Comparison of ENCODE assay signal across 9 cellular contexts in the genomic region with DNA sequence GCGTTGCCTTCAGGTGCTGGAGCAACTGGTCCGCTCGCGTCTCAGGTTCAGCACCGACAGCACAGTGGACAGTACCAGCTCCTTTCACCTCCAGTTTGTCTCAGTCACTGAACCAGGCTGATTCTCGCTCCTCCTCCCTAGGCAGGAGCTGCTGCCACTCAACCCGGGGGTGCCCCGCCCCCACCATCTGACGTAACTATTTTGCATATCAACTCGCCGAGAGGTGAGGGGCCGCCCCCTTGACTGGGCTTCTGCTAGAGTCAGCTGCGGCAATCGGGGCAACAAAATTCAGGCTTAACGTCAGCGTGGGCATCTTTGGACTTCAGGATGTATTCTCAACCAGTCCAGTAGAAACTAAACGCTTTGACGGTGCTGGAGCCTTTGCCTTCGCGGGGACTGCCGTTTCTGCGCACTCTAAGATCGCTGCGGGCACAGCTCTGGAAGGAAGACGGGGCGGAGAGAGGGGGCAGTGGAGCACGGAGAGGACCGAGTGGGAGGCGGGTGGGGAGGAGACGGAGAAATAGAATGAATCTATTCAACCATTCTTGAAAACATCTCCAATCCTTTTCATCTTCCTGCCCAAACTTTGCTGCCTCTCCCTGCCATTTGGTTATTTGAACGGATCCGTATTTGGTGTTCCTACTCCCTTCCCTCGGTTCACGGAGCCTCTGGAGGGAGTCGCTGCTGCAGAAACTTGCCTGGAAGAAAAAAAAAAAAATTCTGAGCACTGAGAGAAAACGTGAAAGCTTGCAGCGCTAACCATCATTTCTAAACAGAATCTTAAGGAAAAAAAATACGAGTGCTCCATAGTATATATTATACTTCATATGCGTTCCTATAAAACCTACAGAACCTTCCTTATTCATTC. TPM values are rescaled to one million over a fixed set of nuclear protein-coding genes. Genes with fewer than 3 reads are reported as not detected.
DNase-seq lines count a peak whose midpoint lies in the region; ATAC-seq and TF ChIP-seq lines count a peak whose summit lies in the region.
"Had no signal": no experiment of that assay in that cellular context is flagged by ENCODE, and none has a peak within 500 bp of the region (broad histone marks: within the 10 kb centered on the region; RNA-seq: fewer than 3 reads in every experiment).

TSS of gene FSTL5 (minus strand) at position 109 of the 868 bp plus-strand sequence. CDS start 52,604 bp downstream, outside the sequence.

- no peak within 1 kb of the TSS for H3K27ac ChIP-seq in transverse colon

- peaks cover 20% of the 10 kb centered on the region for H3K27me3 ChIP-seq in transverse colon

- H3K9me3 ChIP-seq in transverse colon = no peaks in the 10 kb centered on the region

- TF ChIP-seq CTCF in neural crest cell (conservative IDR thresholded peaks at IDR 0.05) (no peak), transverse colon (IDR thresholded peaks at IDR 0.05) (no peak)

- H3K4me3 ChIP-seq in transverse colon = peak within 1 kb of the TSS in 3 of 4 donors; percentile 1 to 42 (median 25)

- peaks cover 0 to 11% (median 4%) of the 10 kb centered on the region in 4 donors for H3K4me1 ChIP-seq in transverse colon

- DNase-seq in activated CD4-positive, alpha-beta T cell treated with anti-CD3 and anti-CD28 coated beads for 24 hours (ENCODE audit: low read depth in 2 of 2) = peak; percentile 11 to 13
- DNase-seq in activated CD4-positive, alpha-beta T cell treated with anti-CD3 and anti-CD28 coated beads for 1 hour = no peak
- DNase-seq in NCI-H2107 treated with DMSO at 0.1 percent for 48 hours (lab: John Stamatoyannopoulos, UW; ENCODE audit: unreplicated experiment) (peak; percentile 60), foreskin melanocyte (peak; percentile 35), neural crest cell (ENCODE audit: low read depth, low spot score) (peak; percentile 86), transverse colon (peak; percentile 31)
- DNase-seq in activated T-cell treated with anti-CD3 and anti-CD28 coated beads, Interleukin-2, amount 50 U/mL, for 72 hours = peak; percentile 39 to 48
- DNase-seq: natural killer cell had no signal

- peak within 1 kb of the TSS; percentile 58 to 77 for H3K4me3 Mint-ChIP-seq in activated T-cell treated with anti-CD3 and anti-CD28 coated beads, Interleukin-2, amount 50 U/mL, for 72 hours
- H3K4me3 Mint-ChIP-seq in neural crest cell = peak within 1 kb of the TSS; percentile 100
- H3K4me3 Mint-ChIP-seq: natural killer cell had no signal

- no peak for TF ChIP-seq EP300 in transverse colon (IDR thresholded peaks at IDR 0.05; ENCODE audit: low read depth)

- 4 to 10% methylated on average over 9 to 39 of the region's 39 CpGs for WGBS in transverse colon (ENCODE audit: low coverage in 1 of 2), 2 donors

- no peaks in the 10 kb centered on the region for H3K36me3 Mint-ChIP-seq in activated T-cell treated with anti-CD3 and anti-CD28 coated beads, Interleukin-2, amount 50 U/mL, for 72 hours (ENCODE audit: insufficient read depth in 2 of 2)
- no peaks in the 10 kb centered on the region for H3K36me3 Mint-ChIP-seq in neural crest cell (ENCODE audit: low read depth)
- H3K36me3 Mint-ChIP-seq: natural killer cell had no signal

- H3K27me3 Mint-ChIP-seq in activated T-cell treated with anti-CD3 and anti-CD28 coated beads, Interleukin-2, amount 50 U/mL, for 72 hours (ENCODE audit: low read depth) = peaks cover 7% of the 10 kb centered on the region
- no peaks in the 10 kb centered on the region for H3K27me3 Mint-ChIP-seq in neural crest cell (ENCODE audit: low read depth)

- H3K36me3 ChIP-seq in transverse colon = no peaks in the 10 kb centered on the region

- peak; percentile 96 for ATAC-seq in HG02759 (IDR thresholded peaks at IDR 0.05; ENCODE audit: unreplicated experiment)
- peak; percentile 75 for ATAC-seq in activated T-cell treated with anti-CD3 and anti-CD28 coated beads, Interleukin-2, amount 50 U/mL, for 72 hours (replicated peaks in 1 of 2)

- no peaks in the 10 kb centered on the region for H3K4me1 Mint-ChIP-seq in activated T-cell treated with anti-CD3 and anti-CD28 coated beads, Interleukin-2, amount 50 U/mL, for 72 hours (ENCODE audit: low read depth)
- peaks cover 43% of the 10 kb centered on the region for H3K4me1 Mint-ChIP-seq in neural crest cell
- H3K4me1 Mint-ChIP-seq: natural killer cell had no signal

- no peak within 1 kb of the TSS for H3K27ac Mint-ChIP-seq in activated T-cell treated with anti-CD3 and anti-CD28 coated beads, Interleukin-2, amount 50 U/mL, for 72 hours
- H3K27ac Mint-ChIP-seq in neural crest cell (ENCODE audit: unreplicated experiment) = peak within 1 kb of the TSS; percentile 98
- H3K27ac Mint-ChIP-seq: natural killer cell had no signal

- intact Hi-C loops in transverse colon (cut with DNase I; ENCODE audit: low total_unique reads) = no loop called here

- no peaks in the 10 kb centered on the region for H3K9me3 Mint-ChIP-seq in activated T-cell treated with anti-CD3 and anti-CD28 coated beads, Interleukin-2, amount 50 U/mL, for 72 hours
- no peaks in the 10 kb centered on the region for H3K9me3 Mint-ChIP-seq in neural crest cell

- TF ChIP-seq POLR2A in transverse colon (IDR thresholded peaks at IDR 0.05) = no peak

- in situ Hi-C loops in transverse colon (cut with MboI; ENCODE audit: low pct_ligation_motif_present in 1 of 4, low pct_unique_long_range_greater_than_20kb in 1 of 4, low sequenced_read_pairs in 3 of 4) = no loop called here

RNA-seq across cellular contexts. Expression of gene FSTL5, which starts in this region (rescaled TPM):
- not detected for total RNA-seq in activated T-cell treated with anti-CD3 and anti-CD28 coated beads, Interleukin-2, amount 50 U/mL, for 72 hours
- total RNA-seq in neural crest cell (6.3 and 7.4 TPM in 2 replicates), transverse colon (under 1 TPM in 2 of 4 donors, not detected in 2; 0.14 to 0.16 TPM)
- total RNA-seq: natural killer cell had no signal

Comparison
In these comparisons a context has a peak if more than half of its experiments do, and no peak if none do; other contexts are left out.
1. Peak in DNase-seq and ATAC-seq in activated T-cell treated with anti-CD3 and anti-CD28 coated beads, Interleukin-2, amount 50 U/mL, for 72 hours; RNA of the gene not detected or under 1 TPM.
2. Peak in DNase-seq and H3K4me3 ChIP-seq in transverse colon; RNA of the gene not detected or under 1 TPM.